Comparison of ENCODE assay signal across 13 cellular contexts in genomic region chr22:46001426-46002106, GRCh38. TPM values are rescaled to one million over a fixed set of nuclear protein-coding genes. Genes with fewer than 3 reads are reported as not detected.
DNase-seq lines count a peak whose midpoint lies in the region; ATAC-seq and TF ChIP-seq lines count a peak whose summit lies in the region.
"Had no signal": no experiment of that assay in that cellular context is flagged by ENCODE, and none has a peak within 500 bp of the region (broad histone marks: within the 10 kb centered on the region; RNA-seq: fewer than 3 reads in every experiment).

No MANE protein-coding gene starts in this region.

- H3K27ac ChIP-seq in A673 (ENCODE audit: low read depth, low read length, poor library complexity, severe bottlenecking) (peak overlapping the region; percentile 30), coronary artery (peak overlapping the region in 1 of 2 donors; percentile 55)
- H3K27ac ChIP-seq: brain microvascular endothelial cell had no signal

- intact Hi-C loops in A673 (cut with micrococcal nuclease; ENCODE audit: unreplicated experiment): no loop called here
- intact Hi-C loops in mucosa of descending colon (cut with DNase I, micrococcal nuclease): no loop called here

- ATAC-seq in mucosa of descending colon (no peak), HG03521 (IDR thresholded peaks at IDR 0.05; ENCODE audit: unreplicated experiment) (no peak)
- ATAC-seq: WTC11 had no signal

- no peak for TF ChIP-seq CTCF in A673 (conservative IDR thresholded peaks at IDR 0.05; ENCODE audit: low read depth, low read length)
- TF ChIP-seq CTCF in mucosa of descending colon (IDR thresholded peaks at IDR 0.05): no peak
- no peak for TF ChIP-seq CTCF in coronary artery (IDR thresholded peaks at IDR 0.05)

- H3K4me3 ChIP-seq in A673 (ENCODE audit: low read depth, low read length, poor library complexity, severe bottlenecking): no peak overlapping the region
- H3K4me3 ChIP-seq in mucosa of descending colon: no peak overlapping the region
- H3K4me3 ChIP-seq in coronary artery: no peak overlapping the region

- H3K4me1 ChIP-seq in A673 (ENCODE audit: insufficient read depth, low read length, poor library complexity, severe bottlenecking) (peaks cover 26% of the 10 kb centered on the region), mucosa of descending colon (ENCODE audit: low read depth) (peaks cover 10% of the 10 kb centered on the region)

- CTCF ChIA-PET in A673 (lab: Charles Lee): no interaction called here

- POLR2A ChIA-PET in A673 (lab: Charles Lee; ENCODE audit: low non-redundant PET): interaction anchor here (0.6 kb wide), 1 partner anchor 76 kb away, joined by 3 read pairs; no protein-coding TSS in a partner anchor

- H3K36me3 ChIP-seq in A673 (ENCODE audit: insufficient read depth, low read length, poor library complexity, severe bottlenecking) (no peaks in the 10 kb centered on the region), mucosa of descending colon (ENCODE audit: low read depth) (no peaks in the 10 kb centered on the region)
- H3K36me3 ChIP-seq: brain microvascular endothelial cell had no signal

- BruUV-seq in A673 (replicated peaks; lab: Mats Ljungman, UMichigan): no TSS peak

- DNase-seq in A673 (ENCODE audit: low spot score) (no peak), NCI-H1105 (lab: John Stamatoyannopoulos, UW) (peak; percentile 86), SHP77 treated with DMSO at 0.1 percent for 48 hours (lab: John Stamatoyannopoulos, UW) (peak; percentile 78), mucosa of descending colon (peak in 2 of 3 donors; percentile 22 to 33), coronary artery (ENCODE audit: low spot score) (no peak), globus pallidus (ENCODE audit: low spot score) (no peak), NCI-H1436 (lab: John Stamatoyannopoulos, UW) (no peak)
- DNase-seq: activated T-cell treated with anti-CD3 and anti-CD28 coated beads, Interleukin-2, amount 50 U/mL, for 24 hours; AML-193; brain microvascular endothelial cell; NCI-H187 treated with DMSO at 0.1 percent for 48 hours had no signal

- no peaks in the 10 kb centered on the region for H3K9me3 ChIP-seq in A673 (ENCODE audit: low read depth, low read length, poor library complexity, severe bottlenecking)
- no peaks in the 10 kb centered on the region for H3K9me3 ChIP-seq in mucosa of descending colon

- no peaks in the 10 kb centered on the region for H3K27me3 ChIP-seq in A673 (replicated peaks; ENCODE audit: insufficient read depth, low read depth, low read length, poor library complexity)
- H3K27me3 ChIP-seq: brain microvascular endothelial cell had no signal

RNA-seq across cellular contexts. Expression of gene WNT7B, which starts 24.6 kb away (rescaled TPM):
- total RNA-seq in A673 (2021): not detected in 2 replicates
- total RNA-seq in mucosa of descending colon: not detected

Comparison
In these comparisons a context has a peak if more than half of its experiments do, and no peak if none do; other contexts are left out.
1. DNase-seq: peak in NCI-H1105 (single experiment), SHP77 treated with DMSO at 0.1 percent for 48 hours (single experiment) and mucosa of descending colon (2 of 3); none in A673 (single experiment), coronary artery (single experiment), globus pallidus (single experiment) and NCI-H1436 (single experiment).